In the genomic region with DNA sequence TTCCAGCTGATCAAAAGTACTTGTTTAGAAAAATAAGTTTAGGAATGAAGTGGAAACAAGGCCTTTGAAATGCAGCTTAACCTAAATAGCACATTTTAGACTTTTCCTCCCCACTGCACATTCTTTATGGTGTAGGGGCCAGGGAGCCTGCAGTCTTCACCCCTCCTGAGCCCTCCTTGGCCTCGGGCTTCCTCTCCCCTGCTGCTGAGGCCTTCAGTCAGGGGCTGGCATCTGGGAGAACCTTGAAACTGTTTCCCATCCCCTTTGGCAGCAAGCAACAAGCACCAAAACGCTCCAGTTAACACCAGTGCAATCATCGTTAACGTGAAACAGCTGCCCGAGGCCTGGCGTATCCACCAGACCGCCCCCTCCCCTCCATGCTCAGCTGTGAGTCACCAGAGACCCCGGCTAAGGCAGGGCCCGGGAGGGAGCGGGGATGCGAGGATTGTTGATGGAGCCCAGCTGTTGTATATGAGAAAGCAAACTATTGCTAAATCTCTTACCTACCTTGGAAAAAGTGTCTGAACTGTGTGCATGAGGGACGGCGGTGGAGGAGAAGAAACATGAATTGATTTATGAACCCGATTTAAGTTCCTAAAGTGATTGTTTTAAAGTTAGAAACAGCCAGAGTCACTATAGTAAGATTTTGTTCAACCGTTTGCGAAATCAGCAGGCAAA, we compare ENCODE assay signal across 1 cellular context.
A peak's percentile ranks its signal among the peaks of the same experiment; 100 is the strongest.
TF ChIP-seq lines count a peak whose summit lies in the region.

No MANE protein-coding gene starts in this region.

TF ChIP-seq in HepG2, 621 proteins besides CTCF, POLR2A, EP300 and RAD21 (continued from another document and continues in another):
- TF ChIP-seq, protein P1, sequence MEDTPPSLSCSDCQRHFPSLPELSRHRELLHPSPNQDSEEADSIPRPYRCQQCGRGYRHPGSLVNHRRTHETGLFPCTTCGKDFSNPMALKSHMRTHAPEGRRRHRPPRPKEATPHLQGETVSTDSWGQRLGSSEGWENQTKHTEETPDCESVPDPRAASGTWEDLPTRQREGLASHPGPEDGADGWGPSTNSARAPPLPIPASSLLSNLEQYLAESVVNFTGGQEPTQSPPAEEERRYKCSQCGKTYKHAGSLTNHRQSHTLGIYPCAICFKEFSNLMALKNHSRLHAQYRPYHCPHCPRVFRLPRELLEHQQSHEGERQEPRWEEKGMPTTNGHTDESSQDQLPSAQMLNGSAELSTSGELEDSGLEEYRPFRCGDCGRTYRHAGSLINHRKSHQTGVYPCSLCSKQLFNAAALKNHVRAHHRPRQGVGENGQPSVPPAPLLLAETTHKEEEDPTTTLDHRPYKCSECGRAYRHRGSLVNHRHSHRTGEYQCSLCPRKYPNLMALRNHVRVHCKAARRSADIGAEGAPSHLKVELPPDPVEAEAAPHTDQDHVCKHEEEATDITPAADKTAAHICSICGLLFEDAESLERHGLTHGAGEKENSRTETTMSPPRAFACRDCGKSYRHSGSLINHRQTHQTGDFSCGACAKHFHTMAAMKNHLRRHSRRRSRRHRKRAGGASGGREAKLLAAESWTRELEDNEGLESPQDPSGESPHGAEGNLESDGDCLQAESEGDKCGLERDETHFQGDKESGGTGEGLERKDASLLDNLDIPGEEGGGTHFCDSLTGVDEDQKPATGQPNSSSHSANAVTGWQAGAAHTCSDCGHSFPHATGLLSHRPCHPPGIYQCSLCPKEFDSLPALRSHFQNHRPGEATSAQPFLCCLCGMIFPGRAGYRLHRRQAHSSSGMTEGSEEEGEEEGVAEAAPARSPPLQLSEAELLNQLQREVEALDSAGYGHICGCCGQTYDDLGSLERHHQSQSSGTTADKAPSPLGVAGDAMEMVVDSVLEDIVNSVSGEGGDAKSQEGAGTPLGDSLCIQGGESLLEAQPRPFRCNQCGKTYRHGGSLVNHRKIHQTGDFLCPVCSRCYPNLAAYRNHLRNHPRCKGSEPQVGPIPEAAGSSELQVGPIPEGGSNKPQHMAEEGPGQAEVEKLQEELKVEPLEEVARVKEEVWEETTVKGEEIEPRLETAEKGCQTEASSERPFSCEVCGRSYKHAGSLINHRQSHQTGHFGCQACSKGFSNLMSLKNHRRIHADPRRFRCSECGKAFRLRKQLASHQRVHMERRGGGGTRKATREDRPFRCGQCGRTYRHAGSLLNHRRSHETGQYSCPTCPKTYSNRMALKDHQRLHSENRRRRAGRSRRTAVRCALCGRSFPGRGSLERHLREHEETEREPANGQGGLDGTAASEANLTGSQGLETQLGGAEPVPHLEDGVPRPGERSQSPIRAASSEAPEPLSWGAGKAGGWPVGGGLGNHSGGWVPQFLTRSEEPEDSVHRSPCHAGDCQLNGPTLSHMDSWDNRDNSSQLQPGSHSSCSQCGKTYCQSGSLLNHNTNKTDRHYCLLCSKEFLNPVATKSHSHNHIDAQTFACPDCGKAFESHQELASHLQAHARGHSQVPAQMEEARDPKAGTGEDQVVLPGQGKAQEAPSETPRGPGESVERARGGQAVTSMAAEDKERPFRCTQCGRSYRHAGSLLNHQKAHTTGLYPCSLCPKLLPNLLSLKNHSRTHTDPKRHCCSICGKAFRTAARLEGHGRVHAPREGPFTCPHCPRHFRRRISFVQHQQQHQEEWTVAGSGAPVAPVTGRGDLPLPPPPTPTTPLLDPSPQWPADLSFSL (CRISPR knock-in tag; IDR thresholded peaks at IDR 0.05), result peak; percentile 16; the same call in 1 of the 2 replicates
- peak; percentile 78 for TF ChIP-seq HNRNPH1 (optimal IDR thresholded peaks at IDR 0.05; ENCODE audit: low read depth, low read length)
- 0 out of 2 replicates have a peak, but pooled peaks have one; percentile 8 for TF ChIP-seq YEATS4 (CRISPR knock-in tag; IDR thresholded peaks at IDR 0.05; ENCODE audit: borderline replicate concordance)
- peak; percentile 23; the same call in 1 of the 2 replicates for TF ChIP-seq RFXAP (CRISPR knock-in tag; IDR thresholded peaks at IDR 0.05; ENCODE audit: borderline replicate concordance)
- 0 out of 2 replicates have a peak, but pooled peaks have one; percentile 6 for TF ChIP-seq ZNF205 (CRISPR knock-in tag; IDR thresholded peaks at IDR 0.05)
- peak; percentile 63; the same call in 1 of the 2 replicates for TF ChIP-seq FOXP1 (IDR thresholded peaks at IDR 0.05)
- TF ChIP-seq FOXP1 (CRISPR knock-in tag; IDR thresholded peaks at IDR 0.05), result peak; percentile 13; the same call in 1 of the 2 replicates
- peak; percentile 4 for TF ChIP-seq BCL3 (CRISPR knock-in tag; IDR thresholded peaks at IDR 0.05)
- TF ChIP-seq JUND (CRISPR knock-in tag; IDR thresholded peaks at IDR 0.05), result peak; percentile 76; the same call in 1 of the 2 replicates
- 0 out of 2 replicates have a peak, but pooled peaks have one; percentile 8 for TF ChIP-seq JUN (CRISPR knock-in tag; IDR thresholded peaks at IDR 0.05)
- 0 out of 2 replicates have a peak, but pooled peaks have one; percentile 31 for TF ChIP-seq MXD4 (CRISPR knock-in tag; IDR thresholded peaks at IDR 0.05)
- TF ChIP-seq, protein P2, sequence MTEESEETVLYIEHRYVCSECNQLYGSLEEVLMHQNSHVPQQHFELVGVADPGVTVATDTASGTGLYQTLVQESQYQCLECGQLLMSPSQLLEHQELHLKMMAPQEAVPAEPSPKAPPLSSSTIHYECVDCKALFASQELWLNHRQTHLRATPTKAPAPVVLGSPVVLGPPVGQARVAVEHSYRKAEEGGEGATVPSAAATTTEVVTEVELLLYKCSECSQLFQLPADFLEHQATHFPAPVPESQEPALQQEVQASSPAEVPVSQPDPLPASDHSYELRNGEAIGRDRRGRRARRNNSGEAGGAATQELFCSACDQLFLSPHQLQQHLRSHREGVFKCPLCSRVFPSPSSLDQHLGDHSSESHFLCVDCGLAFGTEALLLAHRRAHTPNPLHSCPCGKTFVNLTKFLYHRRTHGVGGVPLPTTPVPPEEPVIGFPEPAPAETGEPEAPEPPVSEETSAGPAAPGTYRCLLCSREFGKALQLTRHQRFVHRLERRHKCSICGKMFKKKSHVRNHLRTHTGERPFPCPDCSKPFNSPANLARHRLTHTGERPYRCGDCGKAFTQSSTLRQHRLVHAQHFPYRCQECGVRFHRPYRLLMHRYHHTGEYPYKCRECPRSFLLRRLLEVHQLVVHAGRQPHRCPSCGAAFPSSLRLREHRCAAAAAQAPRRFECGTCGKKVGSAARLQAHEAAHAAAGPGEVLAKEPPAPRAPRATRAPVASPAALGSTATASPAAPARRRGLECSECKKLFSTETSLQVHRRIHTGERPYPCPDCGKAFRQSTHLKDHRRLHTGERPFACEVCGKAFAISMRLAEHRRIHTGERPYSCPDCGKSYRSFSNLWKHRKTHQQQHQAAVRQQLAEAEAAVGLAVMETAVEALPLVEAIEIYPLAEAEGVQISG (CRISPR knock-in tag; IDR thresholded peaks at IDR 0.05), result peak; percentile 38; the same call in 1 of the 2 replicates
- peak; percentile 68; the same call in 1 of the 2 replicates for TF ChIP-seq ARNTL (CRISPR knock-in tag; IDR thresholded peaks at IDR 0.05)
- TF ChIP-seq KDM4B (CRISPR knock-in tag; IDR thresholded peaks at IDR 0.05), result peak; percentile 35; the same call in 1 of the 2 replicates
- TF ChIP-seq ZNF263 (CRISPR knock-in tag; IDR thresholded peaks at IDR 0.05), result peak; percentile 24; the same call in 1 of the 2 replicates
- TF ChIP-seq DPF2 (CRISPR knock-in tag; IDR thresholded peaks at IDR 0.05; ENCODE audit: borderline replicate concordance, low read depth), result 0 out of 2 replicates have a peak, but pooled peaks have one; percentile 50
- peak; percentile 79; the same call in 1 of the 2 replicates for TF ChIP-seq ZNF337 (CRISPR knock-in tag; IDR thresholded peaks at IDR 0.05; ENCODE audit: borderline replicate concordance, low read depth)
- no peak for TF ChIP-seq ZNF382 (CRISPR knock-in tag; IDR thresholded peaks at IDR 0.05; ENCODE audit: borderline replicate concordance)
- TF ChIP-seq KDM2A (CRISPR knock-in tag; IDR thresholded peaks at IDR 0.05; ENCODE audit: borderline replicate concordance, low read depth), result peak; percentile 63
- no peak for TF ChIP-seq NR3C1 (CRISPR knock-in tag; IDR thresholded peaks at IDR 0.05)
- no peak for TF ChIP-seq ZNF333 (CRISPR knock-in tag; IDR thresholded peaks at IDR 0.05; ENCODE audit: borderline replicate concordance)
- TF ChIP-seq ZNF747 (CRISPR knock-in tag; IDR thresholded peaks at IDR 0.05; ENCODE audit: borderline replicate concordance), result peak; percentile 58; the same call in 1 of the 2 replicates
- TF ChIP-seq RFX3 (CRISPR knock-in tag; IDR thresholded peaks at IDR 0.05), result no peak
- TF ChIP-seq ZC3H4 (CRISPR knock-in tag; IDR thresholded peaks at IDR 0.05; ENCODE audit: borderline replicate concordance), result peak; percentile 68; the same call in 1 of the 2 replicates
- 0 out of 4 replicates have a peak, but pooled peaks of 1 of the 2 experiments have one; percentile 8 for TF ChIP-seq ATF4 (CRISPR knock-in tag; IDR thresholded peaks at IDR 0.05)
- TF ChIP-seq XRCC5 (optimal IDR thresholded peaks at IDR 0.05; ENCODE audit: low read length), result peak; percentile 28
- no peak for TF ChIP-seq MBD4 (IDR thresholded peaks at IDR 0.05; ENCODE audit: borderline replicate concordance, low read length)
- no peak for TF ChIP-seq ZGPAT (CRISPR knock-in tag; IDR thresholded peaks at IDR 0.05)
- no peak for TF ChIP-seq HNF4A (CRISPR knock-in tag; IDR thresholded peaks at IDR 0.05)
- TF ChIP-seq FOXK1 (CRISPR knock-in tag; IDR thresholded peaks at IDR 0.05; ENCODE audit: borderline replicate concordance, low read depth), result peak; percentile 51; the same call in 1 of the 2 replicates
- TF ChIP-seq ZNF275 (CRISPR knock-in tag; IDR thresholded peaks at IDR 0.05; ENCODE audit: borderline replicate concordance), result no peak; the same call in 1 of the 2 replicates
- no peak for TF ChIP-seq RFX1 (IDR thresholded peaks at IDR 0.05)
- TF ChIP-seq NFKB2 (CRISPR knock-in tag; IDR thresholded peaks at IDR 0.05; ENCODE audit: borderline replicate concordance), result peak; percentile 70; the same call in 1 of the 2 replicates
- TF ChIP-seq, protein P3, sequence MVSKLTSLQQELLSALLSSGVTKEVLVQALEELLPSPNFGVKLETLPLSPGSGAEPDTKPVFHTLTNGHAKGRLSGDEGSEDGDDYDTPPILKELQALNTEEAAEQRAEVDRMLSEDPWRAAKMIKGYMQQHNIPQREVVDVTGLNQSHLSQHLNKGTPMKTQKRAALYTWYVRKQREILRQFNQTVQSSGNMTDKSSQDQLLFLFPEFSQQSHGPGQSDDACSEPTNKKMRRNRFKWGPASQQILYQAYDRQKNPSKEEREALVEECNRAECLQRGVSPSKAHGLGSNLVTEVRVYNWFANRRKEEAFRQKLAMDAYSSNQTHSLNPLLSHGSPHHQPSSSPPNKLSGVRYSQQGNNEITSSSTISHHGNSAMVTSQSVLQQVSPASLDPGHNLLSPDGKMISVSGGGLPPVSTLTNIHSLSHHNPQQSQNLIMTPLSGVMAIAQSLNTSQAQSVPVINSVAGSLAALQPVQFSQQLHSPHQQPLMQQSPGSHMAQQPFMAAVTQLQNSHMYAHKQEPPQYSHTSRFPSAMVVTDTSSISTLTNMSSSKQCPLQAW (CRISPR knock-in tag; IDR thresholded peaks at IDR 0.05), result peak; percentile 69; the same call in 1 of the 2 replicates
- 0 out of 2 replicates have a peak, but pooled peaks have one; percentile 6 for TF ChIP-seq ERF (CRISPR knock-in tag; IDR thresholded peaks at IDR 0.05)
- no peak for TF ChIP-seq KDM6A (CRISPR knock-in tag; IDR thresholded peaks at IDR 0.05; ENCODE audit: low read depth)
- peak; percentile 55; the same call in 1 of the 2 replicates for TF ChIP-seq SIN3A (IDR thresholded peaks at IDR 0.05; ENCODE audit: borderline replicate concordance, low read depth, low read length)
- peak; percentile 64 for TF ChIP-seq AGO1 (IDR thresholded peaks at IDR 0.05; ENCODE audit: low read depth, low read length, poor library complexity, severe bottlenecking)
- TF ChIP-seq ZBTB7A (CRISPR knock-in tag; IDR thresholded peaks at IDR 0.05), result peak; percentile 96
- peak; percentile 74; the same call in 1 of the 2 replicates for TF ChIP-seq ZFP90 (CRISPR knock-in tag; IDR thresholded peaks at IDR 0.05; ENCODE audit: borderline replicate concordance)
- TF ChIP-seq, protein P4, sequence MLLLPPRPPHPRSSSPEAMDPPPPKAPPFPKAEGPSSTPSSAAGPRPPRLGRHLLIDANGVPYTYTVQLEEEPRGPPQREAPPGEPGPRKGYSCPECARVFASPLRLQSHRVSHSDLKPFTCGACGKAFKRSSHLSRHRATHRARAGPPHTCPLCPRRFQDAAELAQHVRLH (CRISPR knock-in tag; IDR thresholded peaks at IDR 0.05; ENCODE audit: borderline replicate concordance, low read depth), result 0 out of 2 replicates have a peak, but pooled peaks have one; percentile 40
- TF ChIP-seq ZSCAN22 (CRISPR knock-in tag; IDR thresholded peaks at IDR 0.05), result no peak
